29 cellular contexts compared by ENCODE assay signal in the genomic region with DNA sequence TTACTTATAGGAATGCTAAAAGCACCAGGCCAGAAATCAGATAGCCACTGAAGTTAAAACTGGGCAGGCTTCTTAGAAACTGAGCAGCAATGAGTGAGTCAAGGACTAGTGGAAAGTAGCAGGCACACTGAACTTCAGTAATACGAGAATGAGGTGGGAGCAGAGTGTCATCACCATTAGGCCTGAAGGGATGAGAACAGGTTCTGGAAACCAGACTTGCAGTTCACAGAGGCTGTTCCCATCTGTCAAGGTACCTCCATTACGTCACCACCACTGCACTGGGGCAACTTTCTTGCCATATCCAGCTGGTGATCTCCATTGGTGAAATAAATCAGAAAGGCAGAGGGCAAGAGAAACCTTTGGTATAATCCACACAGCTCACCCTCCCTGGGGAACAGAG.
"Had no signal": no experiment of that assay in that cellular context is flagged by ENCODE, and none has a peak within 500 bp of the region (broad histone marks: within the 10 kb centered on the region; RNA-seq: fewer than 3 reads in every experiment).

No MANE protein-coding gene starts in this region.

- H3K27me3 ChIP-seq: ascending aorta, breast epithelium, cardiac muscle cell, colonic mucosa, dorsolateral prefrontal cortex had no signal

- H3K36me3 ChIP-seq: colonic mucosa had no signal

- H3K27ac ChIP-seq: ascending aorta, breast epithelium, cardiac muscle cell, colonic mucosa, dorsolateral prefrontal cortex had no signal

- DNase-seq: activated B cell treated with CpG ODN at 0.5 μM for 24 hours; activated CD4-positive, alpha-beta T cell treated with anti-CD3 and anti-CD28 coated beads for 48 hours; activated CD4-positive, alpha-beta T cell treated with anti-CD3 and anti-CD28 coated beads, Interleukin-2, amount 50 U/mL, for 1 hour; activated CD4-positive, alpha-beta T cell treated with anti-CD3 and anti-CD28 coated beads, Interleukin-2, amount 50 U/mL, for 48 hours; activated CD8-positive, alpha-beta memory T cell treated with anti-CD3 and anti-CD28 coated beads for 24 hours; activated CD8-positive, alpha-beta T cell treated with anti-CD3 and anti-CD28 coated beads for 36 hours; activated effector memory CD4-positive, alpha-beta T cell treated with Interleukin-2 at 50 U/mL for 16 hours; activated gamma-delta T cell treated with Interleukin-2 at 50 U/mL for 16 hours; activated naive CD4-positive, alpha-beta T cell treated with Interleukin-2 at 50 U/mL for 16 hours; activated naive CD8-positive, alpha-beta T cell treated with anti-CD3 and anti-CD28 coated beads for 36 hours; activated naive CD8-positive, alpha-beta T cell treated with anti-CD3 and anti-CD28 coated beads, Interleukin-2, amount 50 U/mL, for 24 hours; activated T-cell treated with anti-CD3 and anti-CD28 coated beads, Interleukin-2, amount 50 U/mL, for 4 hours; central memory CD4-positive, alpha-beta T cell; cerebellar nuclear complex; colonic mucosa; dorsolateral prefrontal cortex; effector memory CD8-positive, alpha-beta T cell; foreskin fibroblast; head of caudate nucleus; T-helper 1 cell; T-helper 17 cell; T1000; WERI-Rb-1 had no signal

- H3K4me3 ChIP-seq: ascending aorta, breast epithelium, cardiac muscle cell, colonic mucosa, dorsolateral prefrontal cortex had no signal

- H3K4me1 ChIP-seq: ascending aorta, breast epithelium, colonic mucosa had no signal

- ATAC-seq: activated CD4-positive, CD25-positive, alpha-beta regulatory T cell treated with anti-CD3 and anti-CD28 coated beads, Interleukin-2, amount 50 U/mL, for 24 hours; activated CD8-positive, alpha-beta T cell treated with anti-CD3 and anti-CD28 coated beads for 36 hours; activated naive CD8-positive, alpha-beta T cell treated with anti-CD3 and anti-CD28 coated beads, Interleukin-2, amount 50 U/mL, for 24 hours; activated T-cell treated with anti-CD3 and anti-CD28 coated beads, Interleukin-2, amount 50 U/mL, for 4 hours; activated T-helper 17 cell treated with anti-CD3 and anti-CD28 coated beads, Interleukin-2, amount 50 U/mL, for 72 hours; effector memory CD8-positive, alpha-beta T cell; esophagus mucosa; T-helper 17 cell had no signal
